Comparison of ENCODE assay signal across 1 cellular context in genomic region chr6:63716169-63716568, GRCh38.
TF ChIP-seq lines count a peak whose summit lies in the region.

No MANE protein-coding gene starts in this region.

TF ChIP-seq in K562, 482 proteins besides CTCF, POLR2A, EP300 and RAD21 (continued from another document):
- TF ChIP-seq PRDM10 (IDR thresholded peaks at IDR 0.05; ENCODE audit: partially characterized antibody) (no peak), ZNF639 (CRISPR knock-in tag; conservative IDR thresholded peaks at IDR 0.05 in 1 of 2, IDR thresholded peaks at IDR 0.05 in 1 of 2) (no peak), TEAD2 (tag; IDR thresholded peaks at IDR 0.05) (no peak), CC2D1A (IDR thresholded peaks at IDR 0.05) (no peak)
TF ChIP-seq in K562: peak in this region for 0.
